In genomic region chr15:41690636-41691035, GRCh38 we compare ENCODE assay signal across 1 cellular context.
TF ChIP-seq lines count a peak whose summit lies in the region.

No MANE protein-coding gene starts in this region.

TF ChIP-seq in IMR-90, 13 proteins besides CTCF, POLR2A, EP300 and RAD21 (continued from another document):
- no peak for TF ChIP-seq MXI1 (IDR thresholded peaks at IDR 0.05; ENCODE audit: borderline replicate concordance, low read depth, low read length)
- no peak for TF ChIP-seq MAZ (IDR thresholded peaks at IDR 0.05; ENCODE audit: borderline replicate concordance, low read depth, low read length)
- no peak for TF ChIP-seq RCOR1 (IDR thresholded peaks at IDR 0.05; ENCODE audit: insufficient replicate concordance, low read length)
- TF ChIP-seq USF2 (IDR thresholded peaks at IDR 0.05; ENCODE audit: low read depth, low read length), result no peak
- no peak for TF ChIP-seq FOS (IDR thresholded peaks at IDR 0.05; ENCODE audit: low read depth, low read length)
- no peak for TF ChIP-seq RFX5 (IDR thresholded peaks at IDR 0.05; ENCODE audit: low read depth, low read length)
- TF ChIP-seq CHD1 (IDR thresholded peaks at IDR 0.05; ENCODE audit: low read depth, low read length), result no peak
- no peak for TF ChIP-seq CEBPB (IDR thresholded peaks at IDR 0.05; ENCODE audit: low read depth, low read length)
- no peak for TF ChIP-seq BHLHE40 (IDR thresholded peaks at IDR 0.05; ENCODE audit: low read depth, low read length)
- TF ChIP-seq SMC3 (IDR thresholded peaks at IDR 0.05; ENCODE audit: low read depth, low read length), result no peak
